ENCODE assay signal across 25 cellular contexts in the genomic region with DNA sequence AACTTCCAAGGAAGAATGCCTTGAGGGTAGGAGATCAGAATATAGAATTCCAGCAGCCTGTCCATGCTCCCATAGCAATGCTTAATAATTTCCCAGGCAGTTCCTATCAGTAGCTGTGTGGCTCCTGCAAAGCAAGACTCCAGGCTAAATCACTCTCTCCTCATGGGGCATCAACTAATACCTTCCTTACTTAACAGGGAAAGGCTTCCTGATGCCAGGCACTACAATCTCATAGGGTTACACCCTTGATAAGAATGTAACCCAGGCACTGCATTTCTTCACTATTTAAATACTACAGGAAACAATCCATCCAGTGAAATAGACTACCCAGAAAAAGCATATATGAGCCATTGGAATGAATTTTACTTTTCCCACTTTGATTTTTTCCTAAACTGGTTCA.
DNase-seq lines count a peak whose midpoint lies in the region; ATAC-seq and TF ChIP-seq lines count a peak whose summit lies in the region.
"Had no signal": no experiment of that assay in that cellular context is flagged by ENCODE, and none has a peak within 500 bp of the region (broad histone marks: within the 10 kb centered on the region; RNA-seq: fewer than 3 reads in every experiment).

No MANE protein-coding gene starts in this region.

- H4K20me1 ChIP-seq in hepatocyte (ENCODE audit: insufficient read depth, poor library complexity, severe bottlenecking) (no peaks in the 10 kb centered on the region), neural progenitor cell (ENCODE audit: low read depth) (no peaks in the 10 kb centered on the region)

- no peaks in the 10 kb centered on the region for H3K36me3 ChIP-seq in SK-N-MC (ENCODE audit: insufficient read depth, low read length)
- no peaks in the 10 kb centered on the region for H3K36me3 ChIP-seq in hepatocyte (replicated peaks; ENCODE audit: insufficient read depth, low read depth)
- H3K36me3 ChIP-seq in neural progenitor cell: no peaks in the 10 kb centered on the region

- H3F3A ChIP-seq in neural progenitor cell (ENCODE audit: low read depth): no peaks in the 10 kb centered on the region

- no peak overlapping the region for H3K9ac ChIP-seq in SK-N-MC (ENCODE audit: insufficient read length)
- H3K9ac ChIP-seq in neural progenitor cell: no peak overlapping the region

- H3K27me3 ChIP-seq in hepatocyte (no peaks in the 10 kb centered on the region), neural progenitor cell (no peaks in the 10 kb centered on the region)

- H3K9me3 ChIP-seq in SK-N-MC (ENCODE audit: low read depth, low read length) (no peaks in the 10 kb centered on the region), hepatocyte (ENCODE audit: low read depth) (no peaks in the 10 kb centered on the region), neural progenitor cell (ENCODE audit: low read depth) (no peaks in the 10 kb centered on the region)

- H3K4me1 ChIP-seq in hepatocyte (ENCODE audit: insufficient read depth): peaks cover 8% of the 10 kb centered on the region
- H3K4me1 ChIP-seq in neural progenitor cell: peaks cover 5% of the 10 kb centered on the region

- no peak overlapping the region for H3K27ac Mint-ChIP-seq in neural progenitor cell
- H3K27ac Mint-ChIP-seq: CD8-positive, alpha-beta T cell had no signal

- no peak overlapping the region for H3K4me2 ChIP-seq in hepatocyte
- no peak overlapping the region for H3K4me2 ChIP-seq in neural progenitor cell

- H2AFZ ChIP-seq in hepatocyte (no peak overlapping the region), neural progenitor cell (replicated peaks) (no peak overlapping the region)

- no peaks in the 10 kb centered on the region for H3K36me3 Mint-ChIP-seq in neural progenitor cell
- H3K36me3 Mint-ChIP-seq: CD8-positive, alpha-beta T cell had no signal

- no peaks in the 10 kb centered on the region for H3K9me3 Mint-ChIP-seq in neural progenitor cell

- H3K79me2 ChIP-seq in hepatocyte: no peaks in the 10 kb centered on the region
- no peaks in the 10 kb centered on the region for H3K79me2 ChIP-seq in neural progenitor cell (ENCODE audit: low read depth)

- no peak for DNase-seq in SK-N-MC (ENCODE audit: low read depth, low spot score)
- peak; percentile 6 for DNase-seq in hepatocyte (ENCODE audit: low spot score)
- DNase-seq in neural progenitor cell (ENCODE audit: low spot score): peak; percentile 2
- DNase-seq in NCI-H187 (lab: John Stamatoyannopoulos, UW): no peak
- DNase-seq: C1 segment of cervical spinal cord; CD8-positive, alpha-beta T cell; DMS 273 treated with DMSO at 0.1 percent for 48 hours; DMS79; EL; GDM1; H7; KBM-7; MV-4-11; NCI-H1105; NCI-H146; NCI-H2081; NCI-H446 treated with DMSO at 0.1 percent for 48 hours; NCI-H526 treated with DMSO at 0.1 percent for 48 hours; SHP77 had no signal

- H3K4me1 Mint-ChIP-seq in neural progenitor cell: peaks cover 6% of the 10 kb centered on the region

- no peaks in the 10 kb centered on the region for H3K9me2 ChIP-seq in hepatocyte (replicated peaks; ENCODE audit: insufficient read depth)

- ATAC-seq in GM21528 (IDR thresholded peaks at IDR 0.05; ENCODE audit: low FRiP score, unreplicated experiment) (no peak), HG03520 (IDR thresholded peaks at IDR 0.05; ENCODE audit: unreplicated experiment) (no peak)
- ATAC-seq in activated CD4-positive, CD25-positive, alpha-beta regulatory T cell treated with anti-CD3 and anti-CD28 coated beads, Interleukin-2, amount 50 U/mL, for 24 hours: no peak
- ATAC-seq: CD8-positive, alpha-beta T cell; GM12878; Panc1 had no signal

- no peak overlapping the region for H3K4me3 Mint-ChIP-seq in neural progenitor cell
- H3K4me3 Mint-ChIP-seq: CD8-positive, alpha-beta T cell had no signal

- no peak for TF ChIP-seq CTCF in hepatocyte (IDR thresholded peaks at IDR 0.05; ENCODE audit: poor library complexity)
- TF ChIP-seq CTCF in neural progenitor cell (IDR thresholded peaks at IDR 0.05): no peak

- H3K27me3 Mint-ChIP-seq in neural progenitor cell (ENCODE audit: insufficient read depth, low read depth): no peaks in the 10 kb centered on the region

- H3K27ac ChIP-seq in SK-N-MC (peak overlapping the region; percentile 70; the same call in 1 of the 2 replicates), hepatocyte (no peak overlapping the region), neural progenitor cell (no peak overlapping the region)
- H3K27ac ChIP-seq: RWPE1 had no signal

- H3K4me3 ChIP-seq in SK-N-MC (no peak overlapping the region), hepatocyte (no peak overlapping the region), neural progenitor cell (no peak overlapping the region)
- H3K4me3 ChIP-seq: GM12878 had no signal

Comparison
In these comparisons a context has a peak if more than half of its experiments do, and no peak if none do; other contexts are left out.
1. DNase-seq: peak in hepatocyte (single experiment) and neural progenitor cell (single experiment); none in SK-N-MC (single experiment) and NCI-H187 (0 of 2).